In the genomic region with DNA sequence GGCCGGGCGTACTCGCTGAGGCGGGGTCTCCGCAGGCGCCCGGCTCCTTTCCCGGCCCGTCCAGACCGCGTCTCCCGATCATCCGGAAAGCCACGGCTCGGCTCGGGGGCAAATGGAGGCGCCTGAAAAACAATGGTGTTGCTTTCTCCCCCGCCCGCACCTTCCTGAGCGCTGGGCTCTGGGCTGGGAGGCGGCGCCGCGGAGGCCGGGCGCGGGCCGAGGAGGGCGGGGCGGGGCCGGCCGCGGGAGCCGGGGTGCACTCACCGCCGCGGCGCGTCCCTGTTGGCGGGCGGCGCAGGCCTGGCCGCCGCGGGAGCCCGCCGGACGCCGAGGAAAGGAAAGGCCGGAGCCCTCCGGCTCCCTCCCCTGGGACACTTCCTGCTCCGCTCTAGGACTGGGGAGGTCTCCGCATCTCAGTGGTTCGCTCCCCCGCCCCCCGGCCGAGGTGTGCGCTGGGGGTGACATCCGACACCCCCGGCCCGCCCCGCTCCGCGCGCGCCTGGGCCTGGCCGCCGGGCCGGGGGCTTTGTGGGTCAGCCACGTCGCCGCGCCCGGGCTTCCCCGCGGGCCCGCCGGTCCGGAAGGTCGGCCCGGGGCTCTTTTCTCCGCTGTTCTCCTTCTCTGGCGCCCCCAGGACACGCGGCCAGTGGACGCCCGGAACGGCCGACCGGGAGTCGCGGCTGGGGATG, we compare ENCODE assay signal across 8 cellular contexts. TPM values are rescaled to one million over a fixed set of nuclear protein-coding genes. Genes with fewer than 3 reads are reported as not detected.
DNase-seq lines count a peak whose midpoint lies in the region; ATAC-seq and TF ChIP-seq lines count a peak whose summit lies in the region.

A gene (minus strand): TSS at position 342 of the 689 bp plus-strand sequence. CDS start 2,289 bp downstream, outside the sequence.

- DNase-seq in AG08396 (ENCODE audit: low spot score) (peak; percentile 94), NCI-H2171 treated with DMSO at 0.1 percent for 48 hours (lab: John Stamatoyannopoulos, UW) (peak; percentile 77), cerebellum (ENCODE audit: low spot score) (peak; percentile 85), kidney epithelial cell (ENCODE audit: low read depth) (peak; percentile 10)
- DNase-seq in activated CD4-positive, CD25-positive, alpha-beta regulatory T cell (lab: John Stamatoyannopoulos, UW) = peak; percentile 20 to 28 (median 23)
- DNase-seq in stimulated activated CD4-positive, alpha-beta T cell treated with anti-CD3 and anti-CD28 coated beads, Interleukin-15, amount 100 ng/mL, for 24 hours = peak; percentile 71

- H3K36me3 ChIP-seq in kidney epithelial cell (ENCODE audit: control insufficient read depth, insufficient read depth, low read length) = peaks cover 2% of the 10 kb centered on the region

- peak; percentile 57 for ATAC-seq in GM18873 (IDR thresholded peaks at IDR 0.05; ENCODE audit: low FRiP score, unreplicated experiment)
- ATAC-seq in HG03108 (IDR thresholded peaks at IDR 0.05; ENCODE audit: unreplicated experiment) = peak; percentile 61

- no peaks in the 10 kb centered on the region for H3K27me3 ChIP-seq in kidney epithelial cell (ENCODE audit: control insufficient read depth, insufficient read depth, low read length)

- no peak for TF ChIP-seq CTCF in kidney epithelial cell (IDR thresholded peaks at IDR 0.05; ENCODE audit: insufficient read depth, low read length, poor library complexity, severe bottlenecking)

- peak within 1 kb of the TSS; percentile 97 for H3K4me3 ChIP-seq in kidney epithelial cell (ENCODE audit: low read depth, low read length)

RNA-seq across cellular contexts. Expression of the gene that starts here (rescaled TPM):
- total RNA-seq in cerebellum (14.6 TPM), kidney epithelial cell (65.7 and 91.8 TPM in 2 replicates)

Comparison
In these comparisons a context has a peak if more than half of its experiments do, and no peak if none do; other contexts are left out.
1. Peak in every context shown above with its lines: DNase-seq, ATAC-seq and H3K4me3 ChIP-seq.
2. DNase-seq: peak in every context shown above with its lines; median percentile 94 in AG08396; 85 in cerebellum; 77 in NCI-H2171 treated with DMSO at 0.1 percent for 48 hours; 71 in stimulated activated CD4-positive, alpha-beta T cell treated with anti-CD3 and anti-CD28 coated beads, Interleukin-15, amount 100 ng/mL, for 24 hours; 23 in activated CD4-positive, CD25-positive, alpha-beta regulatory T cell; 10 in kidney epithelial cell.